ENCODE assay signal across 8 cellular contexts in the genomic region with DNA sequence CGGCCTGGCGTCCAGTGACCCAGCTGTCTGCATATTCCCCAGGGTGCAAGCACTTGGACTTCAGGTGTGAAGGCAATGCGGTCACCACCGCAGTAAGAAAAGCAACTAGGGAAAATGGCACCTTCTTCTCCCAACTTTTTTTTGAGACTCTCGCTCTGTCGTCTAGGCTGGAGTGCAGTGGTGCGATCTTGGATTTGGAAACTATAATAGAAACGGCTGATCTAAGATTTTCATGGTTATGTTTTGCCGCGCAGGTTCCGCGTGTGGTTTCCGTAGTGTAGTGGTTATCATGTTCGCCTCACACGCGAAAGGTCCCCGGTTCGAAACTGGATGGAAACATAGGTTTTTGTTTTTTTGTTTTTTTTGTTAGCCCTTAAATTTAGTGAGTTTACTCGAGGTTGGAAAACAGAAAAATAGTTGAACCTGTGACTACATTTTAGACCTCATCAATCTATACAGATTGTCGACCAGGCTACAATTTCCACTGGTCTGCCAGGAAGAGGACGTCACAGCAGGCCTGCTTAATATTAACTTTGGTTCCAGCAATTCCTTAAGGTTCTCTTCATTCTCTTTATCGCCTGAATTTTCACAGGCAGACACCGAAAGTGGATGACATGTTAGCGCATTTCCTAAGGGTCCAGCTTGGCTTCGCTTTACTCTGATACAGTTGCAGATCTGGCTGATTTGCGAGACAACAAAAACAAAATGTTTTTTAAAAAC.
A peak's percentile ranks its signal among the peaks of the same experiment; 100 is the strongest.
DNase-seq lines count a peak whose midpoint lies in the region; ATAC-seq and TF ChIP-seq lines count a peak whose summit lies in the region.
"Not testable (repeated sequence)": the region's sequence is repeated elsewhere in the genome, so short reads cannot be mapped to it uniquely, and the experiment has no call there.

No MANE protein-coding gene starts in this region.

- peak overlapping the region; percentile 30 to 81 (median 68) for H3K4me3 Mint-ChIP-seq in naive thymus-derived CD8-positive, alpha-beta T cell

- H3K27me3 ChIP-seq in brain microvascular endothelial cell (replicated peaks), result not testable (repeated sequence)

- ATAC-seq in HG02981 (IDR thresholded peaks at IDR 0.05; ENCODE audit: unreplicated experiment) (peak; percentile 48), Right ventricle myocardium superior (ENCODE audit: poor library complexity) (peak; percentile 86)
- not testable (repeated sequence) for ATAC-seq in naive thymus-derived CD8-positive, alpha-beta T cell

- not testable (repeated sequence) for H3K4me1 Mint-ChIP-seq in naive thymus-derived CD8-positive, alpha-beta T cell

- H3K36me3 ChIP-seq in brain microvascular endothelial cell (replicated peaks), result not testable (repeated sequence)

- intact Hi-C loops in Right ventricle myocardium superior (cut with DNase I), result not testable (repeated sequence)

- DNase-seq in Caki2 (ENCODE audit: low read depth), result peak; percentile 66
- peak; percentile 58 for DNase-seq in NCI-H460 (ENCODE audit: extremely low read depth, low read depth)
- DNase-seq in activated CD4-positive, alpha-beta T cell treated with anti-CD3 and anti-CD28 coated beads for 48 hours, result peak; percentile 68
- peak; percentile 51 for DNase-seq in brain microvascular endothelial cell
- peak; percentile 35 for DNase-seq in Right ventricle myocardium superior
- peak in 7 of 10 donors; percentile 9 to 52 (median 32) for DNase-seq in naive thymus-derived CD8-positive, alpha-beta T cell
- DNase-seq in stimulated activated CD8-positive, alpha-beta memory T cell treated with anti-CD3 and anti-CD28 coated beads, Interleukin-4, amount 100 ng/mL, for 24 hours (ENCODE audit: low read depth), result peak; percentile 11

- H3K27ac ChIP-seq in brain microvascular endothelial cell, result not testable (repeated sequence)

- H3K27ac Mint-ChIP-seq in naive thymus-derived CD8-positive, alpha-beta T cell, result peak overlapping the region in 8 of 10 donors; percentile 55 to 83 (median 68)

- H3K9me3 Mint-ChIP-seq in naive thymus-derived CD8-positive, alpha-beta T cell, result not testable (repeated sequence)

- not testable (repeated sequence) for H3K36me3 Mint-ChIP-seq in naive thymus-derived CD8-positive, alpha-beta T cell

- POLR2A ChIA-PET in naive thymus-derived CD8-positive, alpha-beta T cell (lab: Charles Lee), result not testable (repeated sequence)

- not testable (repeated sequence) for TF ChIP-seq CTCF in brain microvascular endothelial cell (IDR thresholded peaks at IDR 0.05; ENCODE audit: low read depth, low read length, missing control alignments)

- H3K27me3 Mint-ChIP-seq in naive thymus-derived CD8-positive, alpha-beta T cell, result not testable (repeated sequence)

- H3K4me3 ChIP-seq in brain microvascular endothelial cell (ENCODE audit: low read depth, low read length), result peak overlapping the region; percentile 47

- in situ Hi-C loops in Caki2 (cut with HindIII; ENCODE audit: low pct_unique_long_range_greater_than_20kb, low sequenced_read_pairs); brain microvascular endothelial cell (cut with HindIII; ENCODE audit: low pct_ligation_motif_present, low sequenced_read_pairs): not testable (repeated sequence)

Comparison
In these comparisons a context has a peak if more than half of its experiments do, and no peak if none do; other contexts are left out.
1. DNase-seq: peak in every context shown above with its lines; median percentile 68 in activated CD4-positive, alpha-beta T cell treated with anti-CD3 and anti-CD28 coated beads for 48 hours; 66 in Caki2; 58 in NCI-H460; 51 in brain microvascular endothelial cell; 35 in Right ventricle myocardium superior; 32 in naive thymus-derived CD8-positive, alpha-beta T cell; 11 in stimulated activated CD8-positive, alpha-beta memory T cell treated with anti-CD3 and anti-CD28 coated beads, Interleukin-4, amount 100 ng/mL, for 24 hours.